ENCODE assay signal across 8 cellular contexts in genomic region chr11:69801513-69802335, GRCh38. TPM values are rescaled to one million over a fixed set of nuclear protein-coding genes. Genes with fewer than 3 reads are reported as not detected.
DNase-seq lines count a peak whose midpoint lies in the region; ATAC-seq and TF ChIP-seq lines count a peak whose summit lies in the region.

No MANE protein-coding gene starts in this region.

- POLR2A ChIA-PET in A673 (lab: Charles Lee; ENCODE audit: low non-redundant PET), result no interaction called here
- POLR2A ChIA-PET in activated CD8-positive, alpha-beta T cell treated with anti-CD3 and anti-CD28 coated beads, Interleukin-2, amount 10 ng/mL, durations not matched to agents 7 days and 5 days (lab: Charles Lee), result no interaction called here

- no peak overlapping the region for H3K4me3 Mint-ChIP-seq in activated CD8-positive, alpha-beta T cell treated with anti-CD3 and anti-CD28 coated beads, Interleukin-2, amount 10 ng/mL, durations not matched to agents 7 days and 5 days

- no peak for ATAC-seq in activated CD8-positive, alpha-beta T cell treated with anti-CD3 and anti-CD28 coated beads, Interleukin-2, amount 10 ng/mL, durations not matched to agents 7 days and 5 days

- H3K4me3 ChIP-seq in A673 (ENCODE audit: low read depth, low read length, poor library complexity, severe bottlenecking), result no peak overlapping the region

- peaks cover 4% of the 10 kb centered on the region for H3K27me3 Mint-ChIP-seq in activated CD8-positive, alpha-beta T cell treated with anti-CD3 and anti-CD28 coated beads, Interleukin-2, amount 10 ng/mL, durations not matched to agents 7 days and 5 days (ENCODE audit: low read depth)

- no peak overlapping the region for H3K27ac ChIP-seq in A673 (ENCODE audit: low read depth, low read length, poor library complexity, severe bottlenecking)

- H3K27me3 ChIP-seq in A673 (replicated peaks; ENCODE audit: insufficient read depth, low read depth, low read length, poor library complexity), result no peaks in the 10 kb centered on the region

- CTCF ChIA-PET in A673 (lab: Charles Lee), result interaction anchor here (0.9 to 1.0 kb wide), 4 partner anchors 10 to 84 kb away, joined by 3 to 8 read pairs (median 4); no protein-coding TSS in a partner anchor
- CTCF ChIA-PET in activated CD8-positive, alpha-beta T cell treated with anti-CD3 and anti-CD28 coated beads, Interleukin-2, amount 10 ng/mL, durations not matched to agents 7 days and 5 days (lab: Charles Lee), result interaction anchor here (0.9 to 1.1 kb wide), 2 partner anchors 48 to 117 kb away, joined by 3 read pairs; no protein-coding TSS in a partner anchor

- no peaks in the 10 kb centered on the region for H3K9me3 ChIP-seq in A673 (ENCODE audit: low read depth, low read length, poor library complexity, severe bottlenecking)

- no TSS peak for BruUV-seq in A673 (replicated peaks; lab: Mats Ljungman, UMichigan)

- H3K4me1 Mint-ChIP-seq in activated CD8-positive, alpha-beta T cell treated with anti-CD3 and anti-CD28 coated beads, Interleukin-2, amount 10 ng/mL, durations not matched to agents 7 days and 5 days (ENCODE audit: low read depth), result no peaks in the 10 kb centered on the region

- no peaks in the 10 kb centered on the region for H3K36me3 Mint-ChIP-seq in activated CD8-positive, alpha-beta T cell treated with anti-CD3 and anti-CD28 coated beads, Interleukin-2, amount 10 ng/mL, durations not matched to agents 7 days and 5 days (ENCODE audit: low read depth)

- TF ChIP-seq CTCF in A673 (conservative IDR thresholded peaks at IDR 0.05; ENCODE audit: low read depth, low read length), result peak; percentile 92

- DNase-seq in A673 (ENCODE audit: low spot score), result peak; percentile 42
- peak; percentile 35 for DNase-seq in H4 (ENCODE audit: low spot score)
- peak; percentile 37 for DNase-seq in activated CD8-positive, alpha-beta T cell treated with anti-CD3 and anti-CD28 coated beads, Interleukin-2, amount 10 ng/mL, durations not matched to agents 7 days and 5 days
- peak; percentile 42 for DNase-seq in germinal center (ENCODE audit: low spot score)
- peak; percentile 29 for DNase-seq in stimulated activated CD4-positive, alpha-beta T cell treated with anti-CD3 and anti-CD28 coated beads, Interleukin-4, amount 100 ng/mL, for 24 hours
- no peak for DNase-seq in NCI-H1048 (lab: John Stamatoyannopoulos, UW)
- DNase-seq in NCI-H510A treated with DMSO at 0.1 percent for 48 hours (lab: John Stamatoyannopoulos, UW), result no peak
- no peak for DNase-seq in kidney glomerular epithelial cell (lab: John Stamatoyannopoulos, UW)

- no peaks in the 10 kb centered on the region for H3K4me1 ChIP-seq in A673 (ENCODE audit: insufficient read depth, low read length, poor library complexity, severe bottlenecking)

- no peaks in the 10 kb centered on the region for H3K36me3 ChIP-seq in A673 (ENCODE audit: insufficient read depth, low read length, poor library complexity, severe bottlenecking)

- H3K9me3 Mint-ChIP-seq in activated CD8-positive, alpha-beta T cell treated with anti-CD3 and anti-CD28 coated beads, Interleukin-2, amount 10 ng/mL, durations not matched to agents 7 days and 5 days (ENCODE audit: insufficient read depth), result no peaks in the 10 kb centered on the region

- intact Hi-C loops in A673 (cut with micrococcal nuclease; ENCODE audit: unreplicated experiment), result loop anchor here (1.0 kb wide), 1 partner anchor 97 kb away; the partner anchor contains the start of gene FGF19

- no peak overlapping the region for H3K27ac Mint-ChIP-seq in activated CD8-positive, alpha-beta T cell treated with anti-CD3 and anti-CD28 coated beads, Interleukin-2, amount 10 ng/mL, durations not matched to agents 7 days and 5 days

RNA-seq across cellular contexts. Expression of gene FGF3, which starts 17.5 kb away (rescaled TPM):
- not detected in 2 replicates for total RNA-seq in A673 (2021)
- total RNA-seq in H4 (2014; rRNA removed; shearing (Covaris generic)), result not detected in 2 replicates
- total RNA-seq in activated CD8-positive, alpha-beta T cell treated with anti-CD3 and anti-CD28 coated beads, Interleukin-2, amount 10 ng/mL, durations not matched to agents 7 days and 5 days, result not detected

RNA-seq across cellular contexts. Expression of gene FGF4, which starts 26.6 kb away (rescaled TPM):
- total RNA-seq in A673 (2021), result not detected in 2 replicates
- 0.02 TPM in 1 of 2 replicates, not detected in the other for total RNA-seq in H4 (2014; rRNA removed; shearing (Covaris generic))
- total RNA-seq in activated CD8-positive, alpha-beta T cell treated with anti-CD3 and anti-CD28 coated beads, Interleukin-2, amount 10 ng/mL, durations not matched to agents 7 days and 5 days, result not detected

Comparison
In these comparisons a context has a peak if more than half of its experiments do, and no peak if none do; other contexts are left out.
1. DNase-seq: peak in A673 (single experiment), H4 (single experiment), activated CD8-positive, alpha-beta T cell treated with anti-CD3 and anti-CD28 coated beads, Interleukin-2, amount 10 ng/mL, durations not matched to agents 7 days and 5 days (single experiment), germinal center (single experiment) and stimulated activated CD4-positive, alpha-beta T cell treated with anti-CD3 and anti-CD28 coated beads, Interleukin-4, amount 100 ng/mL, for 24 hours (single experiment); none in NCI-H1048 (single experiment), NCI-H510A treated with DMSO at 0.1 percent for 48 hours (single experiment) and kidney glomerular epithelial cell (single experiment).